14 cellular contexts compared by ENCODE assay signal in the genomic region with DNA sequence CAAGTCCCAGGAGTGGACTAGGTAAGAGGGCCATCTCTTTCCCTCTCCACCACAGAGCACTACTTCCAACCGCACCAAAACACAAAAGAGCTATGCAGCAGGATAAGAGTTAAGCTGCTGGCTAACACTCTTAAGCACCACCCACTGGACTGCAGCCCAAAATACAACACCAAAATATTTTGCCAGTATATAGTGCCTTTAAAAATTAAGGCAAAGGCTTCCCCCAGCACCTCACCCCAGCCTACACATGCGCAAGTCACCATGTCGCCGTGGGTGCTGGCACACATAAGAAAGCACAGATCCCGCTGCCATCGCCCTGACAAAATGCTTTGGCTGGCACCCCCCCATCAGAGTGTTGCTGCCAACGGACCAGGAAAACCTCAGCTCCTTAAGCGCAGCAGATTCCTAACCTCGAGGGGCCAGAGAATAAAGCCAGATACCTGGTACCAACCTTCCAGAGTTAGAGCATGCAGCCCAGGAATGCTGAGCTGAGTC.
DNase-seq lines count a peak whose midpoint lies in the region; ATAC-seq, FAIRE-seq and TF ChIP-seq lines count a peak whose summit lies in the region.
"Had no signal": no experiment of that assay in that cellular context is flagged by ENCODE, and none has a peak within 500 bp of the region (broad histone marks: within the 10 kb centered on the region; RNA-seq: fewer than 3 reads in every experiment).

No MANE protein-coding gene starts in this region.

- no peak overlapping the region for H3K4ac ChIP-seq in H1 (replicated peaks; ENCODE audit: insufficient read length, low read depth, low read length)

- H3K4me2 ChIP-seq in H1 (ENCODE audit: insufficient read depth in 1 of 2, low read depth in 2 of 2, low read length in 2 of 2), result no peak overlapping the region
- H3K4me2 ChIP-seq: A549, BLaER1 had no signal

- H3K9me3 ChIP-seq in H1 (ENCODE audit: insufficient read depth in 2 of 2, low read depth in 1 of 2, low read length in 1 of 2) (no peaks in the 10 kb centered on the region), left ventricle myocardium inferior (replicated peaks) (peaks cover 13% of the 10 kb centered on the region)
- no peaks in the 10 kb centered on the region for H3K9me3 ChIP-seq in CD4-positive, alpha-beta T cell (ENCODE audit: control insufficient read depth, low read length)
- H3K9me3 ChIP-seq: A549, BLaER1, HAP-1 had no signal

- H3K27ac ChIP-seq in H1 (ENCODE audit: low read depth, low read length) (no peak overlapping the region), left ventricle myocardium inferior (replicated peaks) (peak overlapping the region; percentile 58)
- no peak overlapping the region for H3K27ac ChIP-seq in CD4-positive, alpha-beta T cell (ENCODE audit: low read depth, low read length)
- H3K27ac ChIP-seq: A549, BLaER1 had no signal

- no peak overlapping the region for H2AK5ac ChIP-seq in H1 (ENCODE audit: low read depth, low read length)

- TF ChIP-seq CTCF in H1 (IDR thresholded peaks at IDR 0.05; ENCODE audit: control extremely low read depth in 1 of 3, insufficient read depth in 1 of 3, low read depth in 1 of 3, low read length in 3 of 3), result no peak
- no peak for TF ChIP-seq CTCF in left ventricle myocardium inferior (IDR thresholded peaks at IDR 0.05; ENCODE audit: borderline replicate concordance)
- no peak for TF ChIP-seq CTCF in CD4-positive, alpha-beta T cell (IDR thresholded peaks at IDR 0.05)

- CTCF ChIA-PET in H1 (lab: Charles Lee; ENCODE audit: partially characterized antibody), result interaction anchor here (1.1 to 1.2 kb wide), 2 partner anchors 25 to 397 kb away, joined by 3 read pairs; no protein-coding TSS in a partner anchor
- CTCF ChIA-PET in CD4-positive, alpha-beta T cell (lab: Charles Lee), result no interaction called here

- DNase-seq in UCSD-AML1 (lab: John Stamatoyannopoulos, UW; ENCODE audit: unreplicated experiment), result peak; percentile 2
- DNase-seq in H1 (ENCODE audit: low read depth in 1 of 2, low spot score in 2 of 2), result no peak
- peak; percentile 20 for DNase-seq in left ventricle myocardium inferior
- DNase-seq in T-helper 2 cell, result no peak
- no peak for DNase-seq in AML-193 (lab: John Stamatoyannopoulos, UW)
- no peak for DNase-seq in CD4-positive, alpha-beta T cell
- DNase-seq: DMS53, GOT3 had no signal

- H4K8ac ChIP-seq in H1 (ENCODE audit: extremely low read depth, insufficient read depth, low read length), result no peak overlapping the region

- TF ChIP-seq RAD21 in H1 (IDR thresholded peaks at IDR 0.05 in 1 of 2, conservative IDR thresholded peaks at IDR 0.05 in 1 of 2; ENCODE audit: low read depth in 2 of 2, low read length in 2 of 2), result no peak

- no peaks in the 10 kb centered on the region for H3K36me3 Mint-ChIP-seq in CD4-positive, alpha-beta T cell (ENCODE audit: low read depth)
- H3K36me3 Mint-ChIP-seq: IgD-negative memory B cell had no signal

- no peaks in the 10 kb centered on the region for H3K36me3 ChIP-seq in H1 (ENCODE audit: control insufficient read depth in 2 of 4, insufficient read depth in 4 of 4, low read length in 3 of 4)
- H3K36me3 ChIP-seq in left ventricle myocardium inferior, result no peaks in the 10 kb centered on the region
- H3K36me3 ChIP-seq: BLaER1, HAP-1 had no signal

- no peaks in the 10 kb centered on the region for H4K20me1 ChIP-seq in H1 (replicated peaks in 1 of 2; ENCODE audit: control insufficient read depth in 1 of 2, insufficient read depth in 2 of 2, low read length in 2 of 2)
- H4K20me1 ChIP-seq: BLaER1 had no signal

- H2BK15ac ChIP-seq in H1 (ENCODE audit: low read length), result no peak overlapping the region

- POLR2A ChIA-PET in H1 (lab: Charles Lee; ENCODE audit: partially characterized antibody), result no interaction called here
- POLR2A ChIA-PET in CD4-positive, alpha-beta T cell (lab: Charles Lee), result no interaction called here

- no peaks in the 10 kb centered on the region for H3K4me1 ChIP-seq in H1 (replicated peaks in 1 of 4; ENCODE audit: control insufficient read depth in 3 of 4, insufficient read depth in 4 of 4, low read length in 3 of 4)
- H3K4me1 ChIP-seq in left ventricle myocardium inferior, result peaks cover 34% of the 10 kb centered on the region
- H3K4me1 ChIP-seq: A549, BLaER1, HAP-1 had no signal

- peaks cover 18% of the 10 kb centered on the region for H3K9me3 Mint-ChIP-seq in CD4-positive, alpha-beta T cell

- H2BK12ac ChIP-seq in H1 (ENCODE audit: low read depth, low read length), result no peak overlapping the region

- TF ChIP-seq EP300 in H1 (IDR thresholded peaks at IDR 0.05; ENCODE audit: borderline replicate concordance in 1 of 2, low read depth in 2 of 2, low read length in 2 of 2), result no peak

- WGBS in H1 (ENCODE audit: extremely low coverage in 1 of 2, insufficient coverage in 1 of 2, insufficient read length in 1 of 2, insufficient replicate concordance in 2 of 2, low coverage in 1 of 2, low lambda C conversion rate in 2 of 2, missing lambda C conversion rate in 1 of 2), 2 experiments, result 95% methylated on average over 9 of the region's 9 CpGs; no CpG with 5 or more reads in 1 of the 2 experiments

- no peak overlapping the region for H3K56ac ChIP-seq in H1 (replicated peaks; ENCODE audit: insufficient read length, low read depth, low read length)

- H3K79me2 ChIP-seq in H1 (ENCODE audit: control insufficient read depth in 1 of 2, insufficient read depth in 2 of 2, low read length in 2 of 2), result no peaks in the 10 kb centered on the region

- intact Hi-C loops in left ventricle myocardium inferior (cut with micrococcal nuclease), result no loop called here
- intact Hi-C loops in CD4-positive, alpha-beta T cell (cut with DNase I, micrococcal nuclease), result no loop called here

- no peaks in the 10 kb centered on the region for H3K79me1 ChIP-seq in H1 (ENCODE audit: low read depth, low read length)

- no peaks in the 10 kb centered on the region for H3K27me3 Mint-ChIP-seq in CD4-positive, alpha-beta T cell
- H3K27me3 Mint-ChIP-seq: IgD-negative memory B cell had no signal

- H2AFZ ChIP-seq in H1 (ENCODE audit: low read length), result peak overlapping the region; percentile 53; the same call in 1 of the 2 replicates

- H4K91ac ChIP-seq in H1 (replicated peaks; ENCODE audit: insufficient read length, low read length), result no peak overlapping the region

- no peak overlapping the region for H3K4me3 Mint-ChIP-seq in CD4-positive, alpha-beta T cell
- H3K4me3 Mint-ChIP-seq: IgD-negative memory B cell had no signal

- no peaks in the 10 kb centered on the region for H3K23me2 ChIP-seq in H1 (ENCODE audit: low read depth, low read length)

- no peak overlapping the region for H3K14ac ChIP-seq in H1 (ENCODE audit: insufficient read length)

- no peak for FAIRE-seq in H1 (lab: Jason Lieb, UNC)
- FAIRE-seq: A549, GM12878, GM18507 had no signal

- no peak overlapping the region for H3K23ac ChIP-seq in H1 (ENCODE audit: insufficient read length)

- H3K18ac ChIP-seq in H1 (ENCODE audit: extremely low read depth, low read length), result no peak overlapping the region

- no peak overlapping the region for H4K5ac ChIP-seq in H1 (ENCODE audit: insufficient read length, low read depth, low read length)

- H3K4me1 Mint-ChIP-seq in CD4-positive, alpha-beta T cell (ENCODE audit: low read depth), result no peaks in the 10 kb centered on the region
- H3K4me1 Mint-ChIP-seq: IgD-negative memory B cell had no signal

- H3K27me3 ChIP-seq in H1 (replicated peaks in 1 of 4; ENCODE audit: control insufficient read depth in 3 of 4, extremely low read depth in 1 of 4, insufficient read depth in 3 of 4, low read length in 3 of 4), result no peaks in the 10 kb centered on the region
- no peaks in the 10 kb centered on the region for H3K27me3 ChIP-seq in left ventricle myocardium inferior (ENCODE audit: low read depth)
- H3K27me3 ChIP-seq in CD4-positive, alpha-beta T cell (ENCODE audit: control insufficient read depth, insufficient read depth, low read length), result no peaks in the 10 kb centered on the region
- H3K27me3 ChIP-seq: BLaER1 had no signal

- no peak overlapping the region for H2BK20ac ChIP-seq in H1 (ENCODE audit: low read length)

- no peak overlapping the region for H2BK120ac ChIP-seq in H1 (replicated peaks; ENCODE audit: low read depth, low read length)

- H3K9ac ChIP-seq in H1 (replicated peaks in 1 of 4; ENCODE audit: extremely low read depth in 1 of 4, low read depth in 3 of 4, low read length in 3 of 4), result no peak overlapping the region
- H3K9ac ChIP-seq: BLaER1 had no signal

- H3K27ac Mint-ChIP-seq in CD4-positive, alpha-beta T cell, result no peak overlapping the region
- H3K27ac Mint-ChIP-seq: IgD-negative memory B cell had no signal

- no peak for TF ChIP-seq POLR2A in H1 (IDR thresholded peaks at IDR 0.05; ENCODE audit: control extremely low read depth in 1 of 2, low read depth in 2 of 2, low read length in 2 of 2)

- H3K4me3 ChIP-seq in H1 (ENCODE audit: extremely low read depth in 1 of 4, insufficient read depth in 2 of 4, low read depth in 3 of 4, low read length in 4 of 4) (no peak overlapping the region), left ventricle myocardium inferior (peak overlapping the region; percentile 45)
- H3K4me3 ChIP-seq: A549, BLaER1, GM12878, HAP-1 had no signal

- no peak overlapping the region for H2BK5ac ChIP-seq in H1 (ENCODE audit: low read depth, low read length)

- ATAC-seq in CD4-positive, alpha-beta T cell (ENCODE audit: poor library complexity), result no peak
- ATAC-seq: A549 had no signal

TF ChIP-seq in H1, 55 proteins besides CTCF, POLR2A, EP300 and RAD21:
- TF ChIP-seq KDM1A (IDR thresholded peaks at IDR 0.05; ENCODE audit: borderline replicate concordance, low read length) (no peak), GTF2F1 (IDR thresholded peaks at IDR 0.05; ENCODE audit: borderline replicate concordance, low read depth, low read length) (no peak), RBBP5 (IDR thresholded peaks at IDR 0.05; ENCODE audit: borderline replicate concordance, low read depth, low read length) (no peak), CTBP2 (IDR thresholded peaks at IDR 0.05; ENCODE audit: borderline replicate concordance, insufficient read depth, insufficient read length, low read length) (no peak)
TF ChIP-seq in H1: peak in this region for 0.

Comparison
In these comparisons a context has a peak if more than half of its experiments do, and no peak if none do; other contexts are left out.
1. DNase-seq: peak in UCSD-AML1 (single experiment) and left ventricle myocardium inferior (single experiment); none in H1 (0 of 2), T-helper 2 cell (0 of 5), AML-193 (0 of 2) and CD4-positive, alpha-beta T cell (0 of 10).